In the genomic region with DNA sequence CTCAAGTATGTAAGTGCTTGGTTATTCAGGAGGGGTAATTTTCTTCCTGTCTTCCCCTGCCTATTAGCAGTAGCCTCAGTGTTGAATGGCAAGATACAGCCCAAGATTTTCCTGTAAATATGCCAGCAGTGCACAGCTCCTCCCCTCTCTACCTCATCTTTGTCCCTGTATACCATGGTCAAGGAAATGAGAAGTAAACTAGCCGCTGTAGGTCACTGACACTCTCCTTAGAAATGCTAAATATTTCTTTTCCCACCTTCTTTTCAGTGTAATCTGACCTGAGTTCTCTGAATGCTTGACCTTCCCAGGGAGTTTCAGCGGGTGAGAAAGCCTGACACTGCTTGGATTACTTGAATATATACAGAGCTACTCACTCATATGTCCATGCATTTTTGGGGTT, we compare ENCODE assay signal across 12 cellular contexts.
DNase-seq lines count a peak whose midpoint lies in the region; ATAC-seq lines count a peak whose summit lies in the region.
"Had no signal": no experiment of that assay in that cellular context is flagged by ENCODE, and none has a peak within 500 bp of the region (broad histone marks: within the 10 kb centered on the region; RNA-seq: fewer than 3 reads in every experiment).

No MANE protein-coding gene starts in this region.

- H3K27ac ChIP-seq in iPS-18a (ENCODE audit: low read length) = peak overlapping the region; percentile 29
- H3K27ac ChIP-seq: C4-2B had no signal

- H3K36me3 ChIP-seq in H7 (replicated peaks; ENCODE audit: control insufficient read depth, insufficient read depth, low read length) (no peaks in the 10 kb centered on the region; the same call in 1 of the 2 replicates), iPS-18a (ENCODE audit: control insufficient read depth, low read depth, low read length) (no peaks in the 10 kb centered on the region)
- H3K36me3 ChIP-seq: uterus had no signal

- no peaks in the 10 kb centered on the region for H3K27me3 Mint-ChIP-seq in activated CD4-positive, alpha-beta T cell treated with anti-CD3 and anti-CD28 coated beads for 36 hours

- peaks cover 40% of the 10 kb centered on the region for H3K4me1 Mint-ChIP-seq in activated CD4-positive, alpha-beta T cell treated with anti-CD3 and anti-CD28 coated beads for 36 hours

- intact Hi-C loops in activated CD4-positive, alpha-beta T cell treated with anti-CD3 and anti-CD28 coated beads for 36 hours (cut with DNase I, micrococcal nuclease) = no loop called here

- DNase-seq in 8988T = peak; percentile 32
- DNase-seq in H7 = peak; percentile 70
- peak; percentile 80 to 95 for DNase-seq in SW 1271 (lab: John Stamatoyannopoulos, UW)
- DNase-seq in stimulated activated CD4-positive, alpha-beta T cell treated with anti-CD3 and anti-CD28 coated beads, Interleukin-1b, Interleukin-23, amount 100 ng/mL, for 48 hours = no peak
- no peak for DNase-seq in NCI-H2107 (lab: John Stamatoyannopoulos, UW)
- DNase-seq in activated CD4-positive, alpha-beta T cell treated with anti-CD3 and anti-CD28 coated beads for 36 hours = no peak
- DNase-seq: activated CD4-positive, CD25-positive, alpha-beta regulatory T cell; activated naive CD4-positive, alpha-beta T cell treated with anti-CD3 and anti-CD28 coated beads, Interleukin-2, amount 50 U/mL, for 16 hours; uterus had no signal

- peak overlapping the region; percentile 6 for H3K9ac ChIP-seq in iPS-18a (ENCODE audit: low read length)

- H3K4me1 ChIP-seq in iPS-18a (ENCODE audit: control insufficient read depth, low read depth, low read length) = peaks cover 65% of the 10 kb centered on the region
- H3K4me1 ChIP-seq: uterus had no signal

- H3K27ac Mint-ChIP-seq in activated CD4-positive, alpha-beta T cell treated with anti-CD3 and anti-CD28 coated beads for 36 hours = no peak overlapping the region

- no peak overlapping the region for H3K4me3 Mint-ChIP-seq in activated CD4-positive, alpha-beta T cell treated with anti-CD3 and anti-CD28 coated beads for 36 hours

- POLR2A ChIA-PET in activated CD4-positive, alpha-beta T cell treated with anti-CD3 and anti-CD28 coated beads for 36 hours (lab: Charles Lee) = no interaction called here

- peaks cover 17% of the 10 kb centered on the region for H3K36me3 Mint-ChIP-seq in activated CD4-positive, alpha-beta T cell treated with anti-CD3 and anti-CD28 coated beads for 36 hours (ENCODE audit: low read depth)

- no peaks in the 10 kb centered on the region for H3K9me3 Mint-ChIP-seq in activated CD4-positive, alpha-beta T cell treated with anti-CD3 and anti-CD28 coated beads for 36 hours (ENCODE audit: low read depth)

- H3K9me3 ChIP-seq in iPS-18a (ENCODE audit: control insufficient read depth, low read depth, low read length) = no peaks in the 10 kb centered on the region
- H3K9me3 ChIP-seq: uterus had no signal

- ATAC-seq in GM18861 (IDR thresholded peaks at IDR 0.05; ENCODE audit: unreplicated experiment) = no peak
- ATAC-seq in activated CD4-positive, alpha-beta T cell treated with anti-CD3 and anti-CD28 coated beads for 36 hours = no peak

- CTCF ChIA-PET in activated CD4-positive, alpha-beta T cell treated with anti-CD3 and anti-CD28 coated beads for 36 hours (lab: Charles Lee) = interaction anchor here (0.6 kb wide), 1 partner anchor 93 kb away, joined by 3 read pairs; no protein-coding TSS in a partner anchor

- H3K4me3 ChIP-seq in H7 (ENCODE audit: insufficient read depth, low read depth, low read length) (no peak overlapping the region), iPS-18a (ENCODE audit: low read length) (peak overlapping the region; percentile 29)
- H3K4me3 ChIP-seq: uterus had no signal

- H3K27me3 ChIP-seq in H7 (ENCODE audit: control insufficient read depth, insufficient read depth, low read length) (no peaks in the 10 kb centered on the region), iPS-18a (ENCODE audit: control insufficient read depth, insufficient read depth, low read length) (no peaks in the 10 kb centered on the region)
- H3K27me3 ChIP-seq: uterus had no signal

Comparison
In these comparisons a context has a peak if more than half of its experiments do, and no peak if none do; other contexts are left out.
1. DNase-seq: peak in 8988T (single experiment), H7 (single experiment) and SW 1271 (2 of 2); none in stimulated activated CD4-positive, alpha-beta T cell treated with anti-CD3 and anti-CD28 coated beads, Interleukin-1b, Interleukin-23, amount 100 ng/mL, for 48 hours (single experiment), NCI-H2107 (single experiment) and activated CD4-positive, alpha-beta T cell treated with anti-CD3 and anti-CD28 coated beads for 36 hours (single experiment).